Comparison of ENCODE assay signal across 19 cellular contexts in the genomic region with DNA sequence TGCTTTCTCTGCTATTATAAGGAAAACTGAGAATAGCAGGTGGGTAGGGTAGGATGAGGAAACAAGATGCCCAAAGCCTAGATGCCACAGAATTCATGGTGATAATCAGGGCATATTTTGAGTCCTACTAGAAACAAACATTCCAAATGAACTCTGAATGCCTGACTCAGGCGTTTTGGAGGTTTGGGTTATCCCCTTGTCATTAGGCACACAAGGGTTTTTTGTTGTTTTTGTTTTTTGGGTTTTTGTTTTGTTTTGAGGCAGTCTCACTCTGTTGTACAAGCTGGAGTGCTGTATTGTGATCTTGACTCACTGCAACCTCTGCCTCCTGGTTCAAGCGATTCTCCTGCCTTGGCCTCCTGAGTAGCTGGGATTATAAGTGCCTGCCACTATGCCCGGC. TPM values are rescaled to one million over a fixed set of nuclear protein-coding genes. Genes with fewer than 3 reads are reported as not detected.
DNase-seq lines count a peak whose midpoint lies in the region; ATAC-seq and TF ChIP-seq lines count a peak whose summit lies in the region.
"Had no signal": no experiment of that assay in that cellular context is flagged by ENCODE, and none has a peak within 500 bp of the region (broad histone marks: within the 10 kb centered on the region; RNA-seq: fewer than 3 reads in every experiment).

No MANE protein-coding gene starts in this region.

- peaks cover 3 to 55% (median 25%) of the 10 kb centered on the region in 3 donors for H3K4me1 ChIP-seq in esophagus squamous epithelium
- H3K4me1 ChIP-seq: neural progenitor cell had no signal

- DNase-seq in LHCN-M2 (ENCODE audit: low read depth) (peak; percentile 50), esophagus squamous epithelium (lab: John Stamatoyannopoulos, UW) (no peak), H7 (no peak)
- DNase-seq in stimulated activated effector memory CD8-positive, alpha-beta T cell treated with anti-CD3 and anti-CD28 coated beads, Interleukin-12 subunit alpha, Interleukin-12 subunit beta, amount 100 ng/mL, for 72 hours (ENCODE audit: low spot score in 2 of 2) = no peak
- DNase-seq: activated T-cell treated with anti-CD3 and anti-CD28 coated beads, Interleukin-2, amount 50 U/mL, for 48 hours; endodermal cell; NCI-H1105 treated with DMSO at 0.1 percent for 48 hours; NCI-H2081; NK-92 treated with Interleukin-12 subunit alpha and Interleukin-12 subunit beta, amount 100 ng/mL, for 24 hours; T-helper 17 cell; WERI-Rb-1 had no signal

- H3K27me3 ChIP-seq in esophagus squamous epithelium (no peaks in the 10 kb centered on the region), H7 (ENCODE audit: control insufficient read depth, insufficient read depth, low read length) (no peaks in the 10 kb centered on the region)
- H3K27me3 ChIP-seq: neural progenitor cell had no signal

- no peaks in the 10 kb centered on the region for H3K9me3 Mint-ChIP-seq in stimulated activated effector memory CD8-positive, alpha-beta T cell treated with anti-CD3 and anti-CD28 coated beads, Interleukin-12 subunit alpha, Interleukin-12 subunit beta, amount 100 ng/mL, for 72 hours
- H3K9me3 Mint-ChIP-seq: activated naive CD4-positive, alpha-beta T cell treated with anti-CD3 and anti-CD28 coated beads, Interleukin-2, amount 50 U/mL, for 72 hours; CD14-positive monocyte; endodermal cell; neural progenitor cell had no signal

- H3K27ac ChIP-seq in 22Rv1 = peak overlapping the region; percentile 5; the same call in 1 of the 2 replicates
- H3K27ac ChIP-seq in esophagus squamous epithelium = peak overlapping the region; percentile 19 to 82 (median 78)
- H3K27ac ChIP-seq: WERI-Rb-1 had no signal

- WGBS in esophagus squamous epithelium, 2 donors = 76 to 78% methylated on average over 2 to 3 of the region's 3 CpGs

- TF ChIP-seq POLR2A in esophagus squamous epithelium (IDR thresholded peaks at IDR 0.05) = no peak

- ATAC-seq in stimulated activated effector memory CD8-positive, alpha-beta T cell treated with anti-CD3 and anti-CD28 coated beads, Interleukin-12 subunit alpha, Interleukin-12 subunit beta, amount 100 ng/mL, for 72 hours = no peak
- no peak for ATAC-seq in GM19328 (IDR thresholded peaks at IDR 0.05; ENCODE audit: unreplicated experiment)
- ATAC-seq in HG03095 (IDR thresholded peaks at IDR 0.05; ENCODE audit: unreplicated experiment) = no peak
- ATAC-seq in HG02678 (IDR thresholded peaks at IDR 0.05; ENCODE audit: unreplicated experiment) = no peak
- ATAC-seq: T-helper 17 cell had no signal

- no peaks in the 10 kb centered on the region for H3K9me3 ChIP-seq in esophagus squamous epithelium
- H3K9me3 ChIP-seq: prostate gland had no signal

- H3K36me3 ChIP-seq in esophagus squamous epithelium (peaks cover 0 to 81% (median 12%) of the 10 kb centered on the region in 3 donors), H7 (replicated peaks; ENCODE audit: control insufficient read depth, insufficient read depth, low read length) (peaks cover 20% of the 10 kb centered on the region)
- H3K36me3 ChIP-seq: prostate gland had no signal

- peaks cover 89% of the 10 kb centered on the region for H3K36me3 Mint-ChIP-seq in stimulated activated effector memory CD8-positive, alpha-beta T cell treated with anti-CD3 and anti-CD28 coated beads, Interleukin-12 subunit alpha, Interleukin-12 subunit beta, amount 100 ng/mL, for 72 hours

- intact Hi-C loops in esophagus squamous epithelium (cut with DNase I) = no loop called here

- peaks cover 6% of the 10 kb centered on the region for H3K4me1 Mint-ChIP-seq in stimulated activated effector memory CD8-positive, alpha-beta T cell treated with anti-CD3 and anti-CD28 coated beads, Interleukin-12 subunit alpha, Interleukin-12 subunit beta, amount 100 ng/mL, for 72 hours
- H3K4me1 Mint-ChIP-seq: CD14-positive monocyte, endodermal cell, neural progenitor cell, T-helper 17 cell had no signal

- H3K27ac Mint-ChIP-seq in stimulated activated effector memory CD8-positive, alpha-beta T cell treated with anti-CD3 and anti-CD28 coated beads, Interleukin-12 subunit alpha, Interleukin-12 subunit beta, amount 100 ng/mL, for 72 hours = peak overlapping the region; percentile 73
- H3K27ac Mint-ChIP-seq: T-helper 17 cell had no signal

- H3K4me3 ChIP-seq in esophagus squamous epithelium (no peak overlapping the region), H7 (ENCODE audit: insufficient read depth, low read depth, low read length) (no peak overlapping the region)
- H3K4me3 ChIP-seq: neural progenitor cell, prostate gland had no signal

- TF ChIP-seq CTCF in 22Rv1 (IDR thresholded peaks at IDR 0.05) (no peak), esophagus squamous epithelium (IDR thresholded peaks at IDR 0.05) (no peak)

- no peak overlapping the region for H3K4me3 Mint-ChIP-seq in stimulated activated effector memory CD8-positive, alpha-beta T cell treated with anti-CD3 and anti-CD28 coated beads, Interleukin-12 subunit alpha, Interleukin-12 subunit beta, amount 100 ng/mL, for 72 hours
- H3K4me3 Mint-ChIP-seq: CD14-positive monocyte, endodermal cell, neural progenitor cell, T-helper 17 cell had no signal

RNA-seq across cellular contexts. Expression of gene SYNC, which starts 19.2 kb away (rescaled TPM):
- total RNA-seq in LHCN-M2 (2014; rRNA removed) = 50.5 and 55.2 TPM in 2 replicates
- 24.7 TPM for polyA plus RNA-seq in LHCN-M2 (2012)
- 10 to 100 TPM in 2 of 4 donors, 1 to 10 TPM in 2; 2.9 to 31.7 (median 9.1) TPM for total RNA-seq in esophagus squamous epithelium
- 0.07 and 0.45 TPM in 2 replicates for total RNA-seq in H7 (2014; rRNA removed; shearing (Covaris generic))
- total RNA-seq: activated naive CD4-positive, alpha-beta T cell treated with anti-CD3 and anti-CD28 coated beads, Interleukin-2, amount 50 U/mL, for 72 hours; T-helper 17 cell had no signal

RNA-seq across cellular contexts. Expression of gene RBBP4, which starts 32.4 kb away (rescaled TPM):
- 114 and 150 TPM in 2 replicates for total RNA-seq in LHCN-M2 (2014; rRNA removed)
- polyA plus RNA-seq in LHCN-M2 (2012) = 111 TPM
- total RNA-seq in esophagus squamous epithelium = 100 to 1,000 TPM in 1 of 4 donors, 10 to 100 TPM in 3; 59.6 to 102 (median 85.1) TPM
- total RNA-seq in H7 (2014; rRNA removed; shearing (Covaris generic)) = 311 and 325 TPM in 2 replicates

RNA-seq across cellular contexts. Expression of gene ZBTB8OS, which starts 33.0 kb away (rescaled TPM):
- total RNA-seq in LHCN-M2 (2014; rRNA removed) (33.0 and 34.3 TPM in 2 replicates), esophagus squamous epithelium (10 to 100 TPM; 12.3 to 26.9 (median 21.1) TPM)
- 58.8 TPM for polyA plus RNA-seq in LHCN-M2 (2012)
- total RNA-seq in H7 (2014; rRNA removed; shearing (Covaris generic)) = 64.8 and 71.3 TPM in 2 replicates
